23 cellular contexts compared by ENCODE assay signal in the genomic region with DNA sequence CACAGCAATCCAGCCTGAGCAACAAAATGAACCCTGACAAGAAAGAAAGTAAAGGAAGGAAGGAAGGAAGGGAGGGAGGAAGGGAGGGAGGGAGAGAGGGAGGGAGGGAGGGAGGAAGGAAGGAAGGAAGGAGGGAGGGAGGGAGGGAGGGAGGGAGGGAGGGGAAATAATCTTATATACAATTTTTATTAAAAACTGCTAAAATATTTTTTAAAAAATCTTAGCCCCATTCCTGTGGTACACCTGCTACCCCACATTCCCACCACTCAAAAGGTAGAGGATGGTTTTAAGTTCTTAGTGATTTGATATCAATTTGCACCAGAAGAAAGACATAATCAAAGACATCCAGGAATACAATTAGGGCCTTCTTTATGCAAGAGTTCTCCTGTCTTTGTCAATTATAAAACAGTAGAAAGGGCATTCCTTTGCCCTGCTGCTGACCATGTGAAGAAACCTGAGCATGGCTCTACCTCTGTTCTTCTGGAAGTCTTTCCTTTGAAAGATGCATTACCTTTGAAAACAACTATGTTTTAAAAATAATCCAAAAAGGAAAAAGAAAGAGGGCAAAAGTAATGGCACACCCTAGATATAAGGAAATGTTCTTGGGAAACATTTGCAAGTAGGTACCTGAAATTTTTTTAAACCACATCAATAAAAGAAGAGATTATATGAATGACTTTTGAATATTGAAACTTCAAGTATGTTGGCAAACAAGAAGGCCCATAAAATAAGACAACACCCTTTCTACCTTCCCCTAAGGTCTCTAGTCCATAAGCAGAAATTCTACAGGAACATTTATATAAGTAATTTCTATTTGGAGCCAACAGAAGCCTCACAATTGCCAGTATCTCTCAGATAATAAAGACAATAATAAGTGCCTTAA. TPM values are rescaled to one million over a fixed set of nuclear protein-coding genes. Genes with fewer than 3 reads are reported as not detected.
DNase-seq lines count a peak whose midpoint lies in the region; ATAC-seq, FAIRE-seq and TF ChIP-seq lines count a peak whose summit lies in the region.
"Had no signal": no experiment of that assay in that cellular context is flagged by ENCODE, and none has a peak within 500 bp of the region (broad histone marks: within the 10 kb centered on the region; RNA-seq: fewer than 3 reads in every experiment).

No MANE protein-coding gene starts in this region.

- FAIRE-seq in colon (lab: Jason Lieb, UNC) = peak; percentile 94
- FAIRE-seq: A204.1 had no signal

- peak overlapping the region; percentile 64 to 73 (median 69) for H3K27ac ChIP-seq in transverse colon
- H3K27ac ChIP-seq: BLaER1, GM23248, PC-9, SJCRH30 had no signal

- ATAC-seq in left colon (peak; percentile 76), GM19463 (IDR thresholded peaks at IDR 0.05; ENCODE audit: unreplicated experiment) (no peak)
- ATAC-seq: Right ventricle myocardium inferior, SK-N-SH treated with all-trans-retinoic acid at 6 μM for 48 hours had no signal

- H3K4me3 ChIP-seq in transverse colon = no peak overlapping the region
- H3K4me3 ChIP-seq: BLaER1, GM23248, HAP-1, PC-9, SJCRH30 had no signal

- TF ChIP-seq EP300 in transverse colon (IDR thresholded peaks at IDR 0.05; ENCODE audit: low read depth) = no peak

- DNase-seq in HT-29 (ENCODE audit: low spot score) (peak; percentile 40), left colon (no peak), transverse colon (no peak), DMS114 treated with DMSO at 0.1 percent for 48 hours (lab: John Stamatoyannopoulos, UW; ENCODE audit: unreplicated experiment) (no peak)
- no peak for DNase-seq in effector CD8-positive, alpha-beta T cell (lab: John Stamatoyannopoulos, UW)
- DNase-seq: CD4-positive, CD25-positive, alpha-beta regulatory T cell; GM23248; HFFc6; NCI-H1092; NCI-H1417 treated with DMSO at 0.1 percent for 48 hours; NCI-H187; NCI-H2081 treated with DMSO at 0.1 percent for 48 hours; NCI-H524; NCI-H774; PC-9; SJCRH30 had no signal

- H3K9me3 ChIP-seq in transverse colon = no peaks in the 10 kb centered on the region
- H3K9me3 ChIP-seq: BLaER1, HAP-1, SJCRH30 had no signal

- H3K36me3 ChIP-seq in transverse colon = no peaks in the 10 kb centered on the region
- H3K36me3 ChIP-seq: BLaER1, HAP-1, SJCRH30 had no signal

- H3K27me3 ChIP-seq in transverse colon = no peaks in the 10 kb centered on the region
- H3K27me3 ChIP-seq: BLaER1, SJCRH30 had no signal

- no peak for TF ChIP-seq CTCF in transverse colon (IDR thresholded peaks at IDR 0.05)

- no peak for TF ChIP-seq POLR2A in transverse colon (IDR thresholded peaks at IDR 0.05)

- in situ Hi-C loops in transverse colon (cut with MboI; ENCODE audit: low pct_ligation_motif_present in 1 of 4, low pct_unique_long_range_greater_than_20kb in 1 of 4, low sequenced_read_pairs in 3 of 4) = no loop called here

- intact Hi-C loops in left colon (cut with DNase I, micrococcal nuclease) (no loop called here), transverse colon (cut with DNase I; ENCODE audit: low total_unique reads) (loop anchor here (10.0 kb wide), 1 partner anchor 546 kb away; no protein-coding TSS in a partner anchor)

- peaks cover 0 to 21% (median 17%) of the 10 kb centered on the region in 4 donors for H3K4me1 ChIP-seq in transverse colon
- H3K4me1 ChIP-seq: BLaER1, HAP-1, SJCRH30 had no signal

RNA-seq across cellular contexts. Expression of a gene that starts 33.7 kb away (rescaled TPM):
- 2.8 and 3.0 TPM in 2 replicates for total RNA-seq in HT-29 (2014; rRNA removed; shearing (Covaris generic))
- total RNA-seq in left colon (10 to 100 TPM; 20.0 to 22.2 TPM), transverse colon (10 to 100 TPM; 15.7 to 36.0 (median 19.4) TPM)
